21 cellular contexts compared by ENCODE assay signal in the genomic region with DNA sequence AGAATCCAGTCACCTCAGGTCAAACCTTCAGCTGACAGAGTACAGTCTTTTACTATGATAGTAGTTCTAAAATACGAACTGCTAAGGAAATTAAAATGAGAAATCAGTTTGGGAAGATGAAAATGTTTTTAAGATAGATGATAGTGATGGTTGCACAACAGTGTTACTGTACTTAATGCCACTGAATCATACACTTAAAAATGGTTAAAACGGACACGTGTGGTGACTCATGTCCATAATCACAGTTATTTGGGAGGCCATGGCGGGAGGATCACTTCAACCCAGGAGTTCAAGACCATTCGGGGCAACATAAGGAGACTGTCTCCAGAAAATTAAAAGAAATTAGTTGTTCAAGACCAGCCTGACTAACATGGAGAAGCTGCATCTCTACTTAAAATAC. TPM values are rescaled to one million over a fixed set of nuclear protein-coding genes. Genes with fewer than 3 reads are reported as not detected.
DNase-seq lines count a peak whose midpoint lies in the region; ATAC-seq and TF ChIP-seq lines count a peak whose summit lies in the region.
"Had no signal": no experiment of that assay in that cellular context is flagged by ENCODE, and none has a peak within 500 bp of the region (broad histone marks: within the 10 kb centered on the region; RNA-seq: fewer than 3 reads in every experiment).

No MANE protein-coding gene starts in this region.

- no peak overlapping the region for H3K4me3 ChIP-seq in ACC112 (ENCODE audit: low read depth, low read length)
- no peak overlapping the region for H3K4me3 ChIP-seq in fibroblast of mammary gland (ENCODE audit: control insufficient read depth, low read depth, low read length)
- H3K4me3 ChIP-seq in PC-9 = no peak overlapping the region
- H3K4me3 ChIP-seq: heart left ventricle had no signal

- peaks cover 7% of the 10 kb centered on the region for H3K36me3 Mint-ChIP-seq in WTC11

- BruUV-seq in PC-9 (replicated peaks; lab: Mats Ljungman, UMichigan) = no TSS peak

- H3K27ac ChIP-seq in ACC112 (ENCODE audit: low read depth, low read length) (peak overlapping the region; percentile 2; the same call in 1 of the 2 replicates), PC-9 (no peak overlapping the region)
- H3K27ac ChIP-seq: heart left ventricle, VCaP had no signal

- H3F3A ChIP-seq in PC-9 (ENCODE audit: insufficient read depth, low read depth) = no peaks in the 10 kb centered on the region

- TF ChIP-seq CTCF in WTC11 (IDR thresholded peaks at IDR 0.05) = no peak
- TF ChIP-seq CTCF in fibroblast of mammary gland (conservative IDR thresholded peaks at IDR 0.05; ENCODE audit: control insufficient read depth, insufficient read depth, low read depth, low read length) = no peak
- no peak for TF ChIP-seq CTCF in PC-9 (conservative IDR thresholded peaks at IDR 0.05)

- H3K4me1 ChIP-seq in ACC112 (ENCODE audit: control insufficient read depth, insufficient read depth, low read length, unreplicated experiment) (peaks cover 16% of the 10 kb centered on the region), PC-9 (replicated peaks; ENCODE audit: insufficient read depth) (no peaks in the 10 kb centered on the region)
- H3K4me1 ChIP-seq: heart left ventricle had no signal

- no peak overlapping the region for H2AFZ ChIP-seq in ACC112 (ENCODE audit: low read length, unreplicated experiment)
- no peak overlapping the region for H2AFZ ChIP-seq in PC-9

- POLR2A ChIA-PET in WTC11 (lab: Charles Lee) (no interaction called here), PC-9 (lab: Charles Lee; ENCODE audit: unreplicated experiment) (no interaction called here)

- intact Hi-C loops in PC-9 (cut with micrococcal nuclease; ENCODE audit: unreplicated experiment) = no loop called here

- H4K20me1 ChIP-seq in PC-9 (ENCODE audit: insufficient read depth) = no peaks in the 10 kb centered on the region

- H3K9me3 Mint-ChIP-seq in WTC11 = no peaks in the 10 kb centered on the region
- H3K9me3 Mint-ChIP-seq: activated CD4-positive, alpha-beta memory T cell treated with anti-CD3 and anti-CD28 coated beads for 36 hours; activated naive CD4-positive, alpha-beta T cell treated with anti-CD3 and anti-CD28 coated beads, Interleukin-2, amount 50 U/mL, for 72 hours; activated T-cell treated with anti-CD3 and anti-CD28 coated beads, Interleukin-2, amount 50 U/mL, for 24 hours; immature natural killer cell had no signal

- H3K27me3 ChIP-seq in ACC112 (ENCODE audit: insufficient read depth, low read length) (no peaks in the 10 kb centered on the region), PC-9 (ENCODE audit: insufficient read depth, low read depth) (no peaks in the 10 kb centered on the region)
- H3K27me3 ChIP-seq: heart left ventricle had no signal

- no peak overlapping the region for H3K4me2 ChIP-seq in PC-9

- H3K27me3 Mint-ChIP-seq in WTC11 (ENCODE audit: low read depth) = no peaks in the 10 kb centered on the region
- H3K27me3 Mint-ChIP-seq: activated CD4-positive, alpha-beta memory T cell treated with anti-CD3 and anti-CD28 coated beads for 36 hours; activated T-cell treated with anti-CD3 and anti-CD28 coated beads, Interleukin-2, amount 50 U/mL, for 24 hours had no signal

- H3K4me1 Mint-ChIP-seq in WTC11 = no peaks in the 10 kb centered on the region

- CTCF ChIA-PET in WTC11 (lab: Charles Lee) = no interaction called here
- CTCF ChIA-PET in PC-9 (lab: Charles Lee) = no interaction called here

- H3K9me2 ChIP-seq in PC-9 (ENCODE audit: insufficient read depth) = no peaks in the 10 kb centered on the region

- H3K9me3 ChIP-seq in PC-9 (ENCODE audit: insufficient read depth, low read depth) = no peaks in the 10 kb centered on the region
- H3K9me3 ChIP-seq: heart left ventricle had no signal

- no peak overlapping the region for H3K4me3 Mint-ChIP-seq in WTC11
- H3K4me3 Mint-ChIP-seq: activated CD4-positive, alpha-beta memory T cell treated with anti-CD3 and anti-CD28 coated beads for 36 hours; activated T-cell treated with anti-CD3 and anti-CD28 coated beads, Interleukin-2, amount 50 U/mL, for 24 hours; immature natural killer cell had no signal

- no peaks in the 10 kb centered on the region for H3K79me2 ChIP-seq in ACC112 (ENCODE audit: control insufficient read depth, insufficient read depth, low read length, unreplicated experiment)
- H3K79me2 ChIP-seq in PC-9 (ENCODE audit: low read depth) = no peaks in the 10 kb centered on the region

- ATAC-seq in WTC11 = no peak
- ATAC-seq in GM18498 (IDR thresholded peaks at IDR 0.05; ENCODE audit: unreplicated experiment) = no peak
- no peak for ATAC-seq in HG03571 (IDR thresholded peaks at IDR 0.05; ENCODE audit: unreplicated experiment)
- ATAC-seq: activated naive CD4-positive, alpha-beta T cell treated with anti-CD3 and anti-CD28 coated beads, Interleukin-2, amount 50 U/mL, for 72 hours; heart left ventricle; Right ventricle myocardium inferior had no signal

- H3K36me3 ChIP-seq in ACC112 (ENCODE audit: insufficient read depth, low read length) = peaks cover 5% of the 10 kb centered on the region; the same call in 1 of the 2 replicates
- no peaks in the 10 kb centered on the region for H3K36me3 ChIP-seq in PC-9 (ENCODE audit: low read depth)

- peak overlapping the region; percentile 85; the same call in 1 of the 2 replicates for H3K27ac Mint-ChIP-seq in WTC11
- H3K27ac Mint-ChIP-seq: activated CD4-positive, alpha-beta memory T cell treated with anti-CD3 and anti-CD28 coated beads for 36 hours; activated T-cell treated with anti-CD3 and anti-CD28 coated beads, Interleukin-2, amount 50 U/mL, for 24 hours had no signal

- DNase-seq in M059J (ENCODE audit: low read depth) = peak; percentile 36
- DNase-seq in WTC11 (ENCODE audit: low spot score) = no peak
- peak; percentile 73 for DNase-seq in fibroblast of mammary gland (ENCODE audit: low read depth)
- DNase-seq in PC-9 = no peak
- no peak for DNase-seq in activated effector memory CD4-positive, alpha-beta T cell treated with anti-CD3 and anti-CD28 coated beads, Interleukin-2, amount 50 U/mL, for 16 hours
- DNase-seq: activated CD4-positive, alpha-beta memory T cell treated with anti-CD3 and anti-CD28 coated beads for 36 hours; activated T-cell treated with anti-CD3 and anti-CD28 coated beads, Interleukin-2, amount 50 U/mL, for 24 hours; C1 segment of cervical spinal cord; GDM1; GOT3; heart left ventricle; immature natural killer cell; NCI-H187 treated with DMSO at 0.1 percent for 48 hours; NCI-H345; T-helper 1 cell had no signal

TF ChIP-seq in WTC11, 78 proteins besides CTCF, POLR2A, EP300 and RAD21 (continues in another document):
- TF ChIP-seq, protein P1, sequence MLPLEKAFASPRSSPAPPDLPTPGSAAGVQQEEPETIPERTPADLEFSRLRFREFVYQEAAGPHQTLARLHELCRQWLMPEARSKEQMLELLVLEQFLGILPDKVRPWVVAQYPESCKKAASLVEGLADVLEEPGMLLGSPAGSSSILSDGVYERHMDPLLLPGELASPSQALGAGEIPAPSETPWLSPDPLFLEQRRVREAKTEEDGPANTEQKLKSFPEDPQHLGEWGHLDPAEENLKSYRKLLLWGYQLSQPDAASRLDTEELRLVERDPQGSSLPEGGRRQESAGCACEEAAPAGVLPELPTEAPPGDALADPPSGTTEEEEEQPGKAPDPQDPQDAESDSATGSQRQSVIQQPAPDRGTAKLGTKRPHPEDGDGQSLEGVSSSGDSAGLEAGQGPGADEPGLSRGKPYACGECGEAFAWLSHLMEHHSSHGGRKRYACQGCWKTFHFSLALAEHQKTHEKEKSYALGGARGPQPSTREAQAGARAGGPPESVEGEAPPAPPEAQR (CRISPR knock-in tag; IDR thresholded peaks at IDR 0.05) = no peak
- TF ChIP-seq PRRX2 (CRISPR knock-in tag; IDR thresholded peaks at IDR 0.05) (no peak), E2F1 (CRISPR knock-in tag; IDR thresholded peaks at IDR 0.05) (no peak), MXD4 (CRISPR knock-in tag; IDR thresholded peaks at IDR 0.05; ENCODE audit: borderline replicate concordance) (no peak), ZNF317 (CRISPR knock-in tag; IDR thresholded peaks at IDR 0.05; ENCODE audit: borderline replicate concordance, low read depth) (no peak), GRHL2 (CRISPR knock-in tag; IDR thresholded peaks at IDR 0.05; ENCODE audit: insufficient replicate concordance, severe bottlenecking) (no peak), NFE2L1 (CRISPR knock-in tag; IDR thresholded peaks at IDR 0.05) (no peak), SOX15 (CRISPR knock-in tag; IDR thresholded peaks at IDR 0.05) (no peak), NR1H2 (CRISPR knock-in tag; IDR thresholded peaks at IDR 0.05) (no peak), MLX (CRISPR knock-in tag; IDR thresholded peaks at IDR 0.05) (no peak)
- TF ChIP-seq, protein P2, sequence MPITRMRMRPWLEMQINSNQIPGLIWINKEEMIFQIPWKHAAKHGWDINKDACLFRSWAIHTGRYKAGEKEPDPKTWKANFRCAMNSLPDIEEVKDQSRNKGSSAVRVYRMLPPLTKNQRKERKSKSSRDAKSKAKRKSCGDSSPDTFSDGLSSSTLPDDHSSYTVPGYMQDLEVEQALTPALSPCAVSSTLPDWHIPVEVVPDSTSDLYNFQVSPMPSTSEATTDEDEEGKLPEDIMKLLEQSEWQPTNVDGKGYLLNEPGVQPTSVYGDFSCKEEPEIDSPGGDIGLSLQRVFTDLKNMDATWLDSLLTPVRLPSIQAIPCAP (CRISPR knock-in tag; IDR thresholded peaks at IDR 0.05) = no peak

RNA-seq across cellular contexts. Expression of gene ABHD18, which starts 41.4 kb away (rescaled TPM):
- 5.3 and 9.9 TPM in 2 replicates for total RNA-seq in M059J (2014; rRNA removed; shearing (Covaris generic))
- total RNA-seq in WTC11 (2021) = 15.9 to 17.8 TPM (median 16.5 TPM) in 3 replicates
- 10.4 and 12.4 TPM in 2 replicates for total RNA-seq in PC-9 (2021)

RNA-seq across cellular contexts. Expression of gene MFSD8, which starts 41.6 kb away (rescaled TPM):
- 8.0 and 10.1 TPM in 2 replicates for total RNA-seq in M059J (2014; rRNA removed; shearing (Covaris generic))
- 13.4 to 17.6 TPM (median 15.0 TPM) in 3 replicates for total RNA-seq in WTC11 (2021)
- total RNA-seq in PC-9 (2021) = 19.0 and 21.4 TPM in 2 replicates

RNA-seq across cellular contexts. Expression of gene LARP1B, which starts 54.5 kb away (rescaled TPM):
- 11.1 and 14.3 TPM in 2 replicates for total RNA-seq in M059J (2014; rRNA removed; shearing (Covaris generic))
- total RNA-seq in WTC11 (2021) (31.0 to 35.6 TPM (median 31.1 TPM) in 3 replicates), PC-9 (2021) (17.7 and 22.0 TPM in 2 replicates)

Comparison
In these comparisons a context has a peak if more than half of its experiments do, and no peak if none do; other contexts are left out.
1. DNase-seq: peak in M059J (single experiment) and fibroblast of mammary gland (single experiment); none in WTC11 (single experiment), PC-9 (0 of 2) and activated effector memory CD4-positive, alpha-beta T cell treated with anti-CD3 and anti-CD28 coated beads, Interleukin-2, amount 50 U/mL, for 16 hours (single experiment).